ENCODE assay signal across 19 cellular contexts in genomic region chr21:22885079-22885478, GRCh38.
"Had no signal": no experiment of that assay in that cellular context is flagged by ENCODE, and none has a peak within 500 bp of the region (broad histone marks: within the 10 kb centered on the region; RNA-seq: fewer than 3 reads in every experiment).

No MANE protein-coding gene starts in this region.

- H3K4me3 ChIP-seq: adrenal gland, esophagus squamous epithelium, ovary, testis, upper lobe of right lung had no signal

- H3K27me3 Mint-ChIP-seq: activated B cell treated with CpG ODN at 0.5 μM for 24 hours; activated naive CD4-positive, alpha-beta T cell treated with anti-CD3 and anti-CD28 coated beads, Interleukin-2, amount 10 ng/mL, durations not matched to agents 7 days and 5 days; activated T-helper 17 cell treated with anti-CD3 and anti-CD28 coated beads, Interleukin-2, amount 50 U/mL, for 72 hours; stimulated activated naive CD8-positive, alpha-beta T cell treated with anti-CD3 and anti-CD28 coated beads, Interleukin-15, amount 100 ng/mL, for 72 hours; T-helper 17 cell had no signal

- H3K4me1 Mint-ChIP-seq: activated B cell treated with CpG ODN at 0.5 μM for 24 hours; activated T-helper 17 cell treated with anti-CD3 and anti-CD28 coated beads, Interleukin-2, amount 50 U/mL, for 72 hours; brain; stimulated activated naive CD8-positive, alpha-beta T cell treated with anti-CD3 and anti-CD28 coated beads, Interleukin-15, amount 100 ng/mL, for 72 hours; T-helper 17 cell had no signal

- H3K27ac ChIP-seq: adrenal gland, esophagus squamous epithelium, ovary, testis, upper lobe of right lung had no signal

- H3K27ac Mint-ChIP-seq: activated B cell treated with CpG ODN at 0.5 μM for 24 hours; activated naive CD4-positive, alpha-beta T cell treated with anti-CD3 and anti-CD28 coated beads, Interleukin-2, amount 10 ng/mL, durations not matched to agents 7 days and 5 days; activated T-helper 17 cell treated with anti-CD3 and anti-CD28 coated beads, Interleukin-2, amount 50 U/mL, for 72 hours; brain; stimulated activated naive CD8-positive, alpha-beta T cell treated with anti-CD3 and anti-CD28 coated beads, Interleukin-15, amount 100 ng/mL, for 72 hours; T-helper 17 cell had no signal

- H3K9me3 Mint-ChIP-seq: brain; stimulated activated naive CD8-positive, alpha-beta T cell treated with anti-CD3 and anti-CD28 coated beads, Interleukin-15, amount 100 ng/mL, for 72 hours had no signal

- H3K27me3 ChIP-seq: adrenal gland, esophagus squamous epithelium, ovary, testis, upper lobe of right lung had no signal

- DNase-seq: activated B cell treated with CpG ODN at 0.5 μM for 24 hours; activated CD4-positive, alpha-beta T cell treated with anti-CD3 and anti-CD28 coated beads, Interleukin-2, amount 50 U/mL, for 1 hour; activated naive CD4-positive, alpha-beta T cell treated with anti-CD3 and anti-CD28 coated beads, Interleukin-2, amount 10 ng/mL, durations not matched to agents 7 days and 5 days; activated T-cell treated with anti-CD3 and anti-CD28 coated beads for 4 hours; adrenal gland; cerebellar nuclear complex; esophagus squamous epithelium; foreskin fibroblast; head of caudate nucleus; islet precursor cell; left ventricle myocardium superior; ovary; stimulated activated CD4-positive, alpha-beta T cell treated with anti-CD3 and anti-CD28 coated beads, Interleukin-4, amount 100 ng/mL, for 24 hours; stimulated activated naive CD8-positive, alpha-beta T cell treated with anti-CD3 and anti-CD28 coated beads, Interleukin-15, amount 100 ng/mL, for 72 hours; T-helper 17 cell; testis; upper lobe of right lung had no signal

- H3K36me3 Mint-ChIP-seq: activated naive CD4-positive, alpha-beta T cell treated with anti-CD3 and anti-CD28 coated beads, Interleukin-2, amount 10 ng/mL, durations not matched to agents 7 days and 5 days; brain had no signal

- H3K36me3 ChIP-seq: adrenal gland, esophagus squamous epithelium, ovary, upper lobe of right lung had no signal

- H3K4me3 Mint-ChIP-seq: activated B cell treated with CpG ODN at 0.5 μM for 24 hours; activated naive CD4-positive, alpha-beta T cell treated with anti-CD3 and anti-CD28 coated beads, Interleukin-2, amount 10 ng/mL, durations not matched to agents 7 days and 5 days; activated T-helper 17 cell treated with anti-CD3 and anti-CD28 coated beads, Interleukin-2, amount 50 U/mL, for 72 hours; brain; stimulated activated naive CD8-positive, alpha-beta T cell treated with anti-CD3 and anti-CD28 coated beads, Interleukin-15, amount 100 ng/mL, for 72 hours; T-helper 17 cell had no signal

- H3K9me3 ChIP-seq: adrenal gland, esophagus squamous epithelium, ovary, testis, upper lobe of right lung had no signal

- ATAC-seq: activated T-helper 17 cell treated with anti-CD3 and anti-CD28 coated beads, Interleukin-2, amount 50 U/mL, for 72 hours; left ventricle myocardium superior; stimulated activated naive CD8-positive, alpha-beta T cell treated with anti-CD3 and anti-CD28 coated beads, Interleukin-15, amount 100 ng/mL, for 72 hours; T-helper 17 cell; upper lobe of right lung had no signal

- H3K4me1 ChIP-seq: adrenal gland, esophagus squamous epithelium, testis, upper lobe of right lung had no signal
